Comparison of ENCODE assay signal across 19 cellular contexts in the genomic region with DNA sequence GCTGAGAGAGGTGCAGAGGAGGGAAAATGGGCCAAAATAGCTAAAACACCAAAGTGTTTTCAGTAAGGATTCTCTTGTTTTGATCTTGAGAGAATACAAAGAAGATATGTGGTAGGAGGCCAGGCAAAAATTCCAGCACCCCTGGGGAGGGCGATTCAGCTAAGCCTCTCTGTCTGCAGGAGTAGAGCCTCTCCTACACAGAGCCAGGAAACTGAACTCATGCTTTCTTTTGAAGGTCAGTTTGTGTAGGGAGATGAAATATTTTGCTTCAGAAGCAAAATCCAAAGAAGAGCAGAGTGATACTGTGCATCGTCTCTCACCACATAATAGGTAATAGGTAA.
DNase-seq lines count a peak whose midpoint lies in the region; ATAC-seq and TF ChIP-seq lines count a peak whose summit lies in the region.
"Had no signal": no experiment of that assay in that cellular context is flagged by ENCODE, and none has a peak within 500 bp of the region (broad histone marks: within the 10 kb centered on the region; RNA-seq: fewer than 3 reads in every experiment).

No MANE protein-coding gene starts in this region.

- 52% methylated on average over 2 of the region's 2 CpGs; no CpG with 5 or more reads in 1 of the 2 experiments for WGBS in endodermal cell (ENCODE audit: insufficient coverage in 1 of 2, insufficient read length in 1 of 2), 2 experiments

- CTCF ChIA-PET in Calu3 (lab: Charles Lee), result no interaction called here

- BruUV-seq in Calu3 (replicated peaks; lab: Mats Ljungman, UMichigan), result no TSS peak

- no peak overlapping the region for H3K4me3 Mint-ChIP-seq in Calu3 (ENCODE audit: low read depth, unreplicated experiment)
- no peak overlapping the region for H3K4me3 Mint-ChIP-seq in endodermal cell
- no peak overlapping the region for H3K4me3 Mint-ChIP-seq in nephron
- H3K4me3 Mint-ChIP-seq: activated naive CD8-positive, alpha-beta T cell treated with anti-CD3 and anti-CD28 coated beads, Interleukin-2, amount 10 ng/mL, durations not matched to agents 7 days and 5 days; brain; CD4-positive, CD25-positive, alpha-beta regulatory T cell; stimulated activated memory B cell treated with anti-CD40 and anti-IgM and Interleukin-4, amounts not matched to agents 10 μg/mL and 1 μg/mL and 100 μg/mL, for 72 hours had no signal

- DNase-seq in Calu3 (no peak), endodermal cell (peak; percentile 88), NCI-H187 treated with DMSO at 0.1 percent for 48 hours (lab: John Stamatoyannopoulos, UW) (no peak), T-helper 1 cell (no peak)
- DNase-seq: activated CD4-positive, alpha-beta T cell treated with anti-CD3 and anti-CD28 coated beads for 1 hour; activated naive CD8-positive, alpha-beta T cell treated with anti-CD3 and anti-CD28 coated beads, Interleukin-2, amount 10 ng/mL, durations not matched to agents 7 days and 5 days; CD4-positive, CD25-positive, alpha-beta regulatory T cell; colonic mucosa; mesenchymal stem cell; NCI-H1048; NCI-H2029 treated with DMSO at 0.1 percent for 48 hours; NCI-H510A; psoas muscle had no signal

- H3K27ac Mint-ChIP-seq in Calu3 (ENCODE audit: unreplicated experiment) (peak overlapping the region; percentile 24), endodermal cell (peak overlapping the region; percentile 78), nephron (peak overlapping the region; percentile 59 to 86 (median 84))
- H3K27ac Mint-ChIP-seq: activated naive CD8-positive, alpha-beta T cell treated with anti-CD3 and anti-CD28 coated beads, Interleukin-2, amount 10 ng/mL, durations not matched to agents 7 days and 5 days; stimulated activated memory B cell treated with anti-CD40 and anti-IgM and Interleukin-4, amounts not matched to agents 10 μg/mL and 1 μg/mL and 100 μg/mL, for 72 hours had no signal

- H3K4me3 ChIP-seq in endodermal cell (ENCODE audit: low read length), result no peak overlapping the region
- H3K4me3 ChIP-seq: colonic mucosa, GM12878, psoas muscle had no signal

- TF ChIP-seq CTCF in Calu3 (IDR thresholded peaks at IDR 0.05; ENCODE audit: unreplicated experiment) (no peak), endodermal cell (conservative IDR thresholded peaks at IDR 0.05) (no peak), nephron (IDR thresholded peaks at IDR 0.05; ENCODE audit: unreplicated experiment in 3 of 3) (no peak)

- H3K36me3 ChIP-seq in endodermal cell (ENCODE audit: control insufficient read depth, insufficient read depth, low read length), result no peaks in the 10 kb centered on the region
- H3K36me3 ChIP-seq: colonic mucosa had no signal

- H3K9ac ChIP-seq in endodermal cell (ENCODE audit: extremely low read depth, low read length, poor library complexity, severe bottlenecking), result no peak overlapping the region

- H3K27me3 ChIP-seq in endodermal cell (ENCODE audit: control insufficient read depth, insufficient read depth, low read length, poor library complexity, severe bottlenecking), result no peaks in the 10 kb centered on the region
- H3K27me3 ChIP-seq: colonic mucosa had no signal

- ATAC-seq in HG02885 (IDR thresholded peaks at IDR 0.05; ENCODE audit: poor library complexity, unreplicated experiment), result peak; percentile 21
- ATAC-seq in HG02642 (IDR thresholded peaks at IDR 0.05; ENCODE audit: poor library complexity, unreplicated experiment), result no peak
- ATAC-seq: psoas muscle; stimulated activated memory B cell treated with anti-CD40 and anti-IgM and Interleukin-4, amounts not matched to agents 10 μg/mL and 1 μg/mL and 100 μg/mL, for 72 hours had no signal

- H3K4me1 ChIP-seq in endodermal cell (ENCODE audit: control insufficient read depth, insufficient read depth, low read length), result peaks cover 10% of the 10 kb centered on the region
- H3K4me1 ChIP-seq: colonic mucosa, psoas muscle had no signal

- H3K27ac ChIP-seq in endodermal cell (ENCODE audit: low read depth, low read length), result no peak overlapping the region
- H3K27ac ChIP-seq: colonic mucosa, psoas muscle had no signal

- H3K4me1 Mint-ChIP-seq in Calu3 (ENCODE audit: low read depth, unreplicated experiment) (peaks cover 8% of the 10 kb centered on the region), endodermal cell (peaks cover 37% of the 10 kb centered on the region), nephron (peaks cover 32% of the 10 kb centered on the region)
- H3K4me1 Mint-ChIP-seq: stimulated activated memory B cell treated with anti-CD40 and anti-IgM and Interleukin-4, amounts not matched to agents 10 μg/mL and 1 μg/mL and 100 μg/mL, for 72 hours had no signal

- H3K36me3 Mint-ChIP-seq in Calu3 (ENCODE audit: insufficient read depth, unreplicated experiment) (no peaks in the 10 kb centered on the region), endodermal cell (ENCODE audit: low read depth) (no peaks in the 10 kb centered on the region), nephron (ENCODE audit: low read depth) (no peaks in the 10 kb centered on the region)
- H3K36me3 Mint-ChIP-seq: activated naive CD8-positive, alpha-beta T cell treated with anti-CD3 and anti-CD28 coated beads, Interleukin-2, amount 10 ng/mL, durations not matched to agents 7 days and 5 days; brain; CD4-positive, CD25-positive, alpha-beta regulatory T cell; stimulated activated memory B cell treated with anti-CD40 and anti-IgM and Interleukin-4, amounts not matched to agents 10 μg/mL and 1 μg/mL and 100 μg/mL, for 72 hours had no signal

- H3K27me3 Mint-ChIP-seq in Calu3 (ENCODE audit: unreplicated experiment) (no peaks in the 10 kb centered on the region), endodermal cell (ENCODE audit: insufficient read depth) (no peaks in the 10 kb centered on the region), nephron (ENCODE audit: low read depth) (peaks cover 9% of the 10 kb centered on the region)
- H3K27me3 Mint-ChIP-seq: activated naive CD8-positive, alpha-beta T cell treated with anti-CD3 and anti-CD28 coated beads, Interleukin-2, amount 10 ng/mL, durations not matched to agents 7 days and 5 days; CD4-positive, CD25-positive, alpha-beta regulatory T cell; stimulated activated memory B cell treated with anti-CD40 and anti-IgM and Interleukin-4, amounts not matched to agents 10 μg/mL and 1 μg/mL and 100 μg/mL, for 72 hours had no signal

- no peaks in the 10 kb centered on the region for H3K9me3 ChIP-seq in endodermal cell (ENCODE audit: control insufficient read depth, low read length)
- H3K9me3 ChIP-seq: colonic mucosa, psoas muscle had no signal

- intact Hi-C loops in Calu3 (cut with micrococcal nuclease; ENCODE audit: unreplicated experiment), result no loop called here

- H3K9me3 Mint-ChIP-seq in Calu3 (ENCODE audit: low read depth, unreplicated experiment) (no peaks in the 10 kb centered on the region), endodermal cell (no peaks in the 10 kb centered on the region), nephron (no peaks in the 10 kb centered on the region)
- H3K9me3 Mint-ChIP-seq: activated naive CD8-positive, alpha-beta T cell treated with anti-CD3 and anti-CD28 coated beads, Interleukin-2, amount 10 ng/mL, durations not matched to agents 7 days and 5 days; brain; CD4-positive, CD25-positive, alpha-beta regulatory T cell had no signal

Comparison
In these comparisons a context has a peak if more than half of its experiments do, and no peak if none do; other contexts are left out.
1. H3K27ac Mint-ChIP-seq: peak in every context shown above with its lines; median percentile 84 in nephron; 78 in endodermal cell; 24 in Calu3.